ENCODE assay signal across 17 cellular contexts in the genomic region with DNA sequence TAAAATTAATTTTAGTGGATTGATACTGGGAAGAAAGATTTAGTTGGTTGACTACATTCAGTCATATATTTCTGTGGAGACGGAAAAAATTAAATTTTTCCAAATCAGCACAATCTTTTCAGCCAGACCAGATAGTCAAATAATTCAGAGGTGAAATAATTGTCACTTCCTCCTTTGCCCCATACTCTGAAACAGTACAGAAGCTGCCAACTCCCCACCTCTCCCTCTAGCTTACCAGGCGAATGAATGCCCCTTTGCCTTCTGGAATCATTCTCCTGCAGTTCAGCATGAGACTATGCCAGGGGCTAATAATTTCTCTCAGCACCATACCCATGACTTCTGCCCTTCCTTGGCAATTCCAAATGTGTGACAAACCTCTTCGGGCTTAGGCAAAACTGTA. TPM values are rescaled to one million over a fixed set of nuclear protein-coding genes. Genes with fewer than 3 reads are reported as not detected.
DNase-seq lines count a peak whose midpoint lies in the region; ATAC-seq, FAIRE-seq and TF ChIP-seq lines count a peak whose summit lies in the region.
"Had no signal": no experiment of that assay in that cellular context is flagged by ENCODE, and none has a peak within 500 bp of the region (broad histone marks: within the 10 kb centered on the region; RNA-seq: fewer than 3 reads in every experiment).

No MANE protein-coding gene starts in this region.

- CTCF ChIA-PET in GM12878 (lab: Yijun Ruan, JAX): no interaction called here

- 36% methylated on average over 3 of the region's 3 CpGs for WGBS in GM12878 (ENCODE audit: insufficient coverage, insufficient replicate concordance, low lambda C conversion rate, missing lambda C conversion rate)

- no peak for TF ChIP-seq EP300 in GM12878 (IDR thresholded peaks at IDR 0.05; ENCODE audit: borderline replicate concordance in 1 of 2, control insufficient read depth in 1 of 2, low read depth in 2 of 2, low read length in 2 of 2)

- SMC1A ChIA-PET in GM12878 (lab: Charles Lee; ENCODE audit: uncharacterized antibody, unreplicated experiment): interaction anchor here (1.0 to 1.6 kb wide), 2 partner anchors 45 to 46 kb away, joined by 3 read pairs; no protein-coding TSS in a partner anchor

- POLR2A ChIA-PET in GM12878 (lab: Charles Lee): interaction anchor here (0.6 to 1.5 kb wide), 4 partner anchors 12 to 116 kb away, joined by 3 to 5 read pairs (median 4); no protein-coding TSS in a partner anchor

- peak; percentile 49 for DNase-seq in MG63
- no peak for DNase-seq in GM12878 (ENCODE audit: low read depth, low spot score)
- DNase-seq in activated CD4-positive, alpha-beta T cell treated with anti-CD3 and anti-CD28 coated beads, Interleukin-2, amount 50 U/mL, for 1 hour: no peak
- no peak for DNase-seq in ureter (ENCODE audit: low spot score)
- DNase-seq in NCI-H146 treated with DMSO at 0.1 percent for 48 hours (lab: John Stamatoyannopoulos, UW; ENCODE audit: unreplicated experiment): no peak
- DNase-seq: 8988T, DMS 273 treated with DMSO at 0.1 percent for 48 hours, NCI-H1417, NCI-H1930, NCI-H774, PC-9 had no signal

- FAIRE-seq in GM12878 (lab: Jason Lieb, UNC): no peak
- FAIRE-seq: H54 had no signal

- no peaks in the 10 kb centered on the region for H3K9me3 ChIP-seq in MG63
- H3K9me3 ChIP-seq in GM12878 (replicated peaks; ENCODE audit: control insufficient read depth, insufficient read depth, low read length): no peaks in the 10 kb centered on the region
- H3K9me3 ChIP-seq in skeletal muscle satellite cell (replicated peaks; ENCODE audit: low read length): no peaks in the 10 kb centered on the region

- H4K20me1 ChIP-seq in GM12878 (ENCODE audit: control insufficient read depth, insufficient read depth): no peaks in the 10 kb centered on the region

- no TSS peak for BruUV-seq in GM12878 (replicated peaks; lab: Mats Ljungman, UMichigan)

- H3K4me1 ChIP-seq in ACC112 (ENCODE audit: control insufficient read depth, insufficient read depth, low read length, unreplicated experiment) (peaks cover 76% of the 10 kb centered on the region), GM12878 (ENCODE audit: control insufficient read depth, insufficient read depth, low read length) (peaks cover 23% of the 10 kb centered on the region), skeletal muscle satellite cell (ENCODE audit: control insufficient read depth, insufficient read depth, low read length) (peaks cover 47% of the 10 kb centered on the region)

- peak overlapping the region; percentile 52 for H3K27ac ChIP-seq in ACC112 (ENCODE audit: low read depth, low read length)
- H3K27ac ChIP-seq in GM12878 (ENCODE audit: control insufficient read depth, insufficient read depth): no peak overlapping the region
- H3K27ac ChIP-seq: C4-2B, PC-9 had no signal

- H3K27me3 ChIP-seq in ACC112 (ENCODE audit: insufficient read depth, low read length): no peaks in the 10 kb centered on the region
- no peaks in the 10 kb centered on the region for H3K27me3 ChIP-seq in MG63
- H3K27me3 ChIP-seq in GM12878 (replicated peaks in 1 of 2; ENCODE audit: control insufficient read depth in 2 of 2, insufficient read depth in 2 of 2, low read length in 1 of 2): no peaks in the 10 kb centered on the region
- H3K27me3 ChIP-seq in skeletal muscle satellite cell (ENCODE audit: control insufficient read depth, insufficient read depth, low read length): no peaks in the 10 kb centered on the region

- H3K79me2 ChIP-seq in ACC112 (ENCODE audit: control insufficient read depth, insufficient read depth, low read length, unreplicated experiment) (peaks cover 57% of the 10 kb centered on the region), GM12878 (ENCODE audit: control insufficient read depth, insufficient read depth, low read length) (peaks cover 6% of the 10 kb centered on the region)

- H3K9ac ChIP-seq in GM12878 (ENCODE audit: control insufficient read depth, insufficient read depth, low read length) (no peak overlapping the region), skeletal muscle satellite cell (ENCODE audit: low read depth, low read length) (no peak overlapping the region)

- TF ChIP-seq RAD21 in GM12878 (IDR thresholded peaks at IDR 0.05; ENCODE audit: insufficient read depth, low read depth, low read length): no peak

- ATAC-seq in GM12878: no peak
- no peak for ATAC-seq in HG03159 (IDR thresholded peaks at IDR 0.05; ENCODE audit: unreplicated experiment)

- in situ Hi-C loops in GM12878 (cut with MboI): no loop called here

- RAD21 ChIA-PET in GM12878 (lab: Charles Lee; ENCODE audit: unreplicated experiment): no interaction called here

- H3K4me3 ChIP-seq in ACC112 (ENCODE audit: low read depth, low read length) (no peak overlapping the region), MG63 (no peak overlapping the region), GM12878 (no peak overlapping the region), skeletal muscle satellite cell (ENCODE audit: low read length) (no peak overlapping the region)
- H3K4me3 ChIP-seq: PC-9 had no signal

- intact Hi-C loops in GM12878 (cut with micrococcal nuclease; ENCODE audit: unreplicated experiment): loop anchor here (2.0 to 10.0 kb wide), 2 partner anchors 37 to 1781 kb away; no protein-coding TSS in a partner anchor

- TF ChIP-seq POLR2A in GM12878 (IDR thresholded peaks at IDR 0.05; ENCODE audit: low read depth, low read length): no peak

- H2AFZ ChIP-seq in ACC112 (ENCODE audit: low read length, unreplicated experiment): no peak overlapping the region
- H2AFZ ChIP-seq in GM12878 (ENCODE audit: control insufficient read depth, low read depth, low read length): no peak overlapping the region
- H2AFZ ChIP-seq: PC-9 had no signal

- H3K36me3 ChIP-seq in ACC112 (ENCODE audit: insufficient read depth, low read length): no peaks in the 10 kb centered on the region
- no peaks in the 10 kb centered on the region for H3K36me3 ChIP-seq in MG63
- H3K36me3 ChIP-seq in GM12878 (ENCODE audit: control insufficient read depth in 2 of 2, insufficient read depth in 2 of 2, low read length in 1 of 2): no peaks in the 10 kb centered on the region; a peak in 2 of 4 replicates
- H3K36me3 ChIP-seq in skeletal muscle satellite cell (ENCODE audit: insufficient read depth, low read length): no peaks in the 10 kb centered on the region

- no peak for TF ChIP-seq CTCF in GM12878 (IDR thresholded peaks at IDR 0.05 in 2 of 3, conservative IDR thresholded peaks at IDR 0.05 in 1 of 3; ENCODE audit: control insufficient read depth in 2 of 3, extremely low read depth in 1 of 3, insufficient read depth in 1 of 3, low read depth in 3 of 3, low read length in 3 of 3)

- H3K4me2 ChIP-seq in GM12878 (ENCODE audit: control insufficient read depth, insufficient read depth): no peak overlapping the region
- H3K4me2 ChIP-seq in skeletal muscle satellite cell (ENCODE audit: low read length): peak overlapping the region; percentile 17
- H3K4me2 ChIP-seq: PC-9 had no signal

TF ChIP-seq in GM12878, 131 proteins besides CTCF, POLR2A, EP300 and RAD21:
- TF ChIP-seq, protein P1, sequence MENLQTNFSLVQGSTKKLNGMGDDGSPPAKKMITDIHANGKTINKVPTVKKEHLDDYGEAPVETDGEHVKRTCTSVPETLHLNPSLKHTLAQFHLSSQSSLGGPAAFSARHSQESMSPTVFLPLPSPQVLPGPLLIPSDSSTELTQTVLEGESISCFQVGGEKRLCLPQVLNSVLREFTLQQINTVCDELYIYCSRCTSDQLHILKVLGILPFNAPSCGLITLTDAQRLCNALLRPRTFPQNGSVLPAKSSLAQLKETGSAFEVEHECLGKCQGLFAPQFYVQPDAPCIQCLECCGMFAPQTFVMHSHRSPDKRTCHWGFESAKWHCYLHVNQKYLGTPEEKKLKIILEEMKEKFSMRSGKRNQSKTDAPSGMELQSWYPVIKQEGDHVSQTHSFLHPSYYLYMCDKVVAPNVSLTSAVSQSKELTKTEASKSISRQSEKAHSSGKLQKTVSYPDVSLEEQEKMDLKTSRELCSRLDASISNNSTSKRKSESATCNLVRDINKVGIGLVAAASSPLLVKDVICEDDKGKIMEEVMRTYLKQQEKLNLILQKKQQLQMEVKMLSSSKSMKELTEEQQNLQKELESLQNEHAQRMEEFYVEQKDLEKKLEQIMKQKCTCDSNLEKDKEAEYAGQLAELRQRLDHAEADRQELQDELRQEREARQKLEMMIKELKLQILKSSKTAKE (IDR thresholded peaks at IDR 0.05; ENCODE audit: low read depth, poor library complexity, severe bottlenecking): no peak
- no peak for TF ChIP-seq CHD1 (IDR thresholded peaks at IDR 0.05; ENCODE audit: low read depth, low read length)
- peak; percentile 57; the same call in 1 of the 2 replicates for TF ChIP-seq SPI1 (IDR thresholded peaks at IDR 0.05; ENCODE audit: borderline replicate concordance, insufficient read depth, low read depth, low read length)

RNA-seq across cellular contexts. Expression of a gene that starts 43.5 kb away (rescaled TPM):
- total RNA-seq in MG63 (2014; rRNA removed; shearing (Covaris generic); ENCODE audit: low replicate concordance): 1.7 and 5.1 TPM in 2 replicates
- 128 and 147 TPM in 2 replicates for total RNA-seq in GM12878 (2013; cell fraction: nucleolus; rRNA removed)
- total RNA-seq in GM12878 (2014; rRNA removed) (4.2 and 4.8 TPM in 2 replicates), GM12878 (2014; rRNA removed; fragmentation: Illumina TruSeq; extraction: Trizol) (6.5 TPM in 2 replicates), GM12878 (2021) (18.6 and 19.0 TPM in 2 replicates), ureter (28.6 TPM)
- polyA plus RNA-seq in GM12878 (2011; ENCODE audit: low read depth): 2.0 TPM
- polyA plus RNA-seq in GM12878 (2011; rRNA removed) (14.3 and 23.8 TPM in 2 replicates), GM12878 (2014; fragmentation: Illumina TruSeq; extraction: Trizol) (6.1 and 6.5 TPM in 2 replicates), GM12878 (2014; fragmentation: Nextera tagmentation; extraction: Ambion mirVana) (1 to 10 TPM; 5.6 to 7.5 TPM), GM12878 (2014; rRNA removed) (3.3 and 3.5 TPM in 2 replicates), GM12878 (2016; fragmentation: Nextera tagmentation; extraction: Ambion mirVana) (10 to 100 TPM; 10.2 to 16.0 TPM)
- 13.7 and 18.6 TPM in 2 replicates for polyA plus RNA-seq in GM12878 (2011; cell fraction: cytosol; rRNA removed)
- 32.5 and 40.8 TPM in 2 replicates for polyA plus RNA-seq in GM12878 (2011; cell fraction: nucleus; rRNA removed)
- 5.2 and 5.7 TPM in 2 replicates for polyA plus RNA-seq in GM12878 (2012)
- polyA minus RNA-seq in GM12878 (2011; rRNA and poly(A)+ RNA removed): 90.8 and 96.0 TPM in 2 replicates
- polyA minus RNA-seq in GM12878 (2011; cell fraction: cytosol; rRNA and poly(A)+ RNA removed): 18.4 and 27.9 TPM in 2 replicates
- polyA minus RNA-seq in GM12878 (2011; cell fraction: nucleus; rRNA and poly(A)+ RNA removed): 54.5 and 82.3 TPM in 2 replicates
- total RNA-seq in skeletal muscle satellite cell (2012; rRNA removed): 20.0 and 21.2 TPM in 2 replicates
- total RNA-seq: HT-29, PC-9 had no signal
